In the genomic region with DNA sequence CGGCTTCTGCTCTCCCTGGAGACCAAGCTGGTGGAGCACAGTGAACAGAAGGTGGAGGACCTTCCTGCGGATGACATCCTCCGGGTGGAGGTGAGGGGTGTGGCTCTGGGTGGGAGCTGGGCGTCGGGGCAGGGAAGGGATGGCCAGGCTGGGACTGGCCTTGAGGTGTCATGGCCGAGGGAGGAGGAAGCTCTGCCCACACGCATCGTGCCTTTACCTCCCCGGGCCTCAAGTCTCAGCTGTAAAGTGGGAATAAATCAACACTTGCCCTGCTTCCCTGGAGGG, we compare ENCODE assay signal across 1 cellular context.
TF ChIP-seq lines count a peak whose summit lies in the region.

No MANE protein-coding gene starts in this region.

TF ChIP-seq in HepG2, 621 proteins besides CTCF, POLR2A, EP300 and RAD21 (continued from another document):
- TF ChIP-seq GMEB1 (CRISPR knock-in tag; IDR thresholded peaks at IDR 0.05; ENCODE audit: borderline replicate concordance) (no peak), RXRA (CRISPR knock-in tag; IDR thresholded peaks at IDR 0.05) (no peak), HDAC2 (CRISPR knock-in tag; IDR thresholded peaks at IDR 0.05) (no peak), REPIN1 (CRISPR knock-in tag; IDR thresholded peaks at IDR 0.05; ENCODE audit: borderline replicate concordance, low read depth) (no peak), CEBPB (IDR thresholded peaks at IDR 0.05; ENCODE audit: borderline replicate concordance, low read depth, low read length) (no peak)
